Comparison of ENCODE assay signal across 9 cellular contexts in the genomic region with DNA sequence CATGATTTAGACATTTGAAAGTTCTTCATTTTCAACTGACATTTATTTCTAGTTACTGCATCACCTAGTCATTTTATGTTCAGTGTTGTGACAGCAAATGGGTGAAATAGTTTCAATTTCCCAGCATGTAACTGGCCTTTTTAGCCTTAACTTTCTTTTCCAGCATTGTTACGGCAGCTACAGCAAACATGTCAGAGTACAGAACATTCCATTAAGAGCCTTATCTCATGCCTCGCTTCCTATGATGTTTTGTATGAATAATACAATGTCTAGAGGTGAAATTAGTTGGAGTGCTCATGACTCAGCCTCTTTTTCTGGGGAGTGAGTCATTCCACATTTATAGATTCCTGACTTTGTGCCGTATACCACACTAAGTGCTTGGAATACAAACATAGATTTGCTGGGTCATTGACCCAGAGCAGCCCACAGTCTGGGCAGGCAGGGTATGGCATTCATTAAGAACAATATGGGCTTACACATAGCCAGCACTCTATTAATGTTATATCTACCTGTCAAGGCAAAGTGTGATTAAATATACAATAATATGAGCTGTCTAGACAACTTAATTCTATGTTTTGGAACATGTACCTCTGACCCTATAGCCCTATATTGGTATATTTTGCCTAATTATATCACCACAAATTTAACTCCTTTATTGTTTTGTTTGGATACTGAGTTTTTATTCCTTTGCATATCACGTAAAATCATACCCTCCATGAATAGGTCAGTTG.
DNase-seq lines count a peak whose midpoint lies in the region; ATAC-seq and TF ChIP-seq lines count a peak whose summit lies in the region.
"Had no signal": no experiment of that assay in that cellular context is flagged by ENCODE, and none has a peak within 500 bp of the region (broad histone marks: within the 10 kb centered on the region; RNA-seq: fewer than 3 reads in every experiment).

No MANE protein-coding gene starts in this region.

- H2AFZ ChIP-seq in trophoblast cell (ENCODE audit: insufficient read depth, low read length, poor library complexity): no peak overlapping the region

- ATAC-seq in GM21723 (IDR thresholded peaks at IDR 0.05; ENCODE audit: unreplicated experiment): no peak
- no peak for ATAC-seq in HG03159 (IDR thresholded peaks at IDR 0.05; ENCODE audit: unreplicated experiment)
- no peak for ATAC-seq in GM19328 (IDR thresholded peaks at IDR 0.05; ENCODE audit: unreplicated experiment)

- no peak overlapping the region for H3K18ac ChIP-seq in trophoblast cell (ENCODE audit: low read length)

- H4K91ac ChIP-seq in trophoblast cell (ENCODE audit: low read depth, low read length): no peak overlapping the region

- no peak overlapping the region for H4K12ac ChIP-seq in trophoblast cell (ENCODE audit: low read depth, low read length)

- H3K4me3 Mint-ChIP-seq in activated naive CD8-positive, alpha-beta T cell treated with anti-CD3 and anti-CD28 coated beads for 36 hours: no peak overlapping the region

- TF ChIP-seq CTCF in esophagus muscularis mucosa (IDR thresholded peaks at IDR 0.05): no peak

- H3K27me3 ChIP-seq in esophagus muscularis mucosa: no peaks in the 10 kb centered on the region
- H3K27me3 ChIP-seq in trophoblast cell (ENCODE audit: insufficient read depth, low read length): no peaks in the 10 kb centered on the region

- peaks cover 5% of the 10 kb centered on the region for H3K79me1 ChIP-seq in trophoblast cell (ENCODE audit: low read length)

- no peak overlapping the region for H3K4ac ChIP-seq in trophoblast cell (ENCODE audit: low read depth, low read length)

- H2AK5ac ChIP-seq in trophoblast cell (ENCODE audit: low read length): no peak overlapping the region

- H3K4me1 ChIP-seq in esophagus muscularis mucosa: peaks cover 5 to 18% (median 10%) of the 10 kb centered on the region in 4 donors
- peaks cover 3 to 5% of the 10 kb centered on the region in 2 experiments for H3K4me1 ChIP-seq in trophoblast cell (ENCODE audit: control insufficient read depth in 1 of 2, insufficient read depth in 2 of 2, low read length in 2 of 2)

- peak; percentile 98 for DNase-seq in DMS153 treated with DMSO at 0.1 percent for 48 hours (lab: John Stamatoyannopoulos, UW; ENCODE audit: unreplicated experiment)
- DNase-seq in NCI-H345 (lab: John Stamatoyannopoulos, UW): peak; percentile 83
- no peak for DNase-seq in esophagus muscularis mucosa (ENCODE audit: extremely low spot score)
- peak; percentile 81 to 91 for DNase-seq in trophoblast cell
- no peak for DNase-seq in activated naive CD8-positive, alpha-beta T cell treated with anti-CD3 and anti-CD28 coated beads for 36 hours
- DNase-seq: stimulated activated naive CD4-positive, alpha-beta T cell treated with Interleukin-2 at 50 U/mL for 16 hours had no signal

- peaks cover 13% of the 10 kb centered on the region for H3K9me3 Mint-ChIP-seq in activated naive CD8-positive, alpha-beta T cell treated with anti-CD3 and anti-CD28 coated beads for 36 hours

- H3K36me3 ChIP-seq in esophagus muscularis mucosa (no peaks in the 10 kb centered on the region), trophoblast cell (ENCODE audit: control insufficient read depth in 1 of 2, insufficient read depth in 2 of 2, low read length in 2 of 2) (peaks cover 0 to 6% of the 10 kb centered on the region in 2 experiments)

- H3K27me3 Mint-ChIP-seq in activated naive CD8-positive, alpha-beta T cell treated with anti-CD3 and anti-CD28 coated beads for 36 hours: no peaks in the 10 kb centered on the region

- no peak overlapping the region for H4K8ac ChIP-seq in trophoblast cell (ENCODE audit: low read depth, low read length)

- H3K4me3 ChIP-seq in esophagus muscularis mucosa (no peak overlapping the region), trophoblast cell (ENCODE audit: low read depth, low read length) (no peak overlapping the region)

- no peak overlapping the region for H3K9ac ChIP-seq in trophoblast cell (ENCODE audit: low read length)

- intact Hi-C loops in esophagus muscularis mucosa (cut with DNase I): no loop called here

- H2BK5ac ChIP-seq in trophoblast cell (ENCODE audit: low read depth, low read length, poor library complexity): no peak overlapping the region

- H2BK120ac ChIP-seq in trophoblast cell (ENCODE audit: insufficient read depth, low read length, poor library complexity): no peak overlapping the region

- H2BK12ac ChIP-seq in trophoblast cell (ENCODE audit: low read length): no peak overlapping the region

- no peak overlapping the region for H3K23ac ChIP-seq in trophoblast cell (ENCODE audit: low read length)

- 26% methylated on average over 4 of the region's 4 CpGs for WGBS in esophagus muscularis mucosa
- WGBS in trophoblast cell (ENCODE audit: extremely low coverage, insufficient coverage, insufficient read length): no CpG with 5 or more reads among the region's 4 CpGs

- no peak overlapping the region for H3K4me2 ChIP-seq in trophoblast cell (ENCODE audit: low read length)

- H3K36me3 Mint-ChIP-seq in activated naive CD8-positive, alpha-beta T cell treated with anti-CD3 and anti-CD28 coated beads for 36 hours: no peaks in the 10 kb centered on the region

- H3K14ac ChIP-seq in trophoblast cell (ENCODE audit: low read length): no peak overlapping the region

- TF ChIP-seq POLR2A in esophagus muscularis mucosa (IDR thresholded peaks at IDR 0.05; ENCODE audit: low read depth): no peak

- no peaks in the 10 kb centered on the region for H3K79me2 ChIP-seq in trophoblast cell (ENCODE audit: control insufficient read depth, insufficient read depth, low read length, poor library complexity)

- H3K27ac ChIP-seq in esophagus muscularis mucosa (replicated peaks in 1 of 4) (peak overlapping the region; percentile 41 to 67 (median 60)), trophoblast cell (ENCODE audit: low read depth, low read length) (peak overlapping the region; percentile 80)

- H3K27ac Mint-ChIP-seq in activated naive CD8-positive, alpha-beta T cell treated with anti-CD3 and anti-CD28 coated beads for 36 hours: no peak overlapping the region

- peak; percentile 7 for TF ChIP-seq EP300 in esophagus muscularis mucosa (IDR thresholded peaks at IDR 0.05)

- H3K9me3 ChIP-seq in esophagus muscularis mucosa (peaks cover 0 to 24% (median 0%) of the 10 kb centered on the region in 4 donors), trophoblast cell (ENCODE audit: insufficient read depth, low read depth, low read length) (peaks cover 6% of the 10 kb centered on the region)

- H3K4me1 Mint-ChIP-seq in activated naive CD8-positive, alpha-beta T cell treated with anti-CD3 and anti-CD28 coated beads for 36 hours: no peaks in the 10 kb centered on the region

Comparison
In these comparisons a context has a peak if more than half of its experiments do, and no peak if none do; other contexts are left out.
1. DNase-seq: peak in DMS153 treated with DMSO at 0.1 percent for 48 hours (single experiment), NCI-H345 (single experiment) and trophoblast cell (2 of 2); none in esophagus muscularis mucosa (single experiment) and activated naive CD8-positive, alpha-beta T cell treated with anti-CD3 and anti-CD28 coated beads for 36 hours (single experiment).